1 cellular context compared by ENCODE assay signal in genomic region chr2:156038021-156038420, GRCh38.
TF ChIP-seq lines count a peak whose summit lies in the region.

No MANE protein-coding gene starts in this region.

TF ChIP-seq in HepG2, 621 proteins besides CTCF, POLR2A, EP300 and RAD21 (continued from another document):
- TF ChIP-seq ZBTB46 (CRISPR knock-in tag; IDR thresholded peaks at IDR 0.05; ENCODE audit: borderline replicate concordance): no peak
- TF ChIP-seq FUBP1 (CRISPR knock-in tag; IDR thresholded peaks at IDR 0.05; ENCODE audit: borderline replicate concordance): no peak
- no peak for TF ChIP-seq KLF6 (CRISPR knock-in tag; IDR thresholded peaks at IDR 0.05)
- no peak for TF ChIP-seq NFRKB (IDR thresholded peaks at IDR 0.05)
- no peak for TF ChIP-seq ZBTB1 (CRISPR knock-in tag; IDR thresholded peaks at IDR 0.05; ENCODE audit: borderline replicate concordance)
- TF ChIP-seq ZNF24 (IDR thresholded peaks at IDR 0.05): no peak
TF ChIP-seq in HepG2: peak in this region for 0.
